8 cellular contexts compared by ENCODE assay signal in the genomic region with DNA sequence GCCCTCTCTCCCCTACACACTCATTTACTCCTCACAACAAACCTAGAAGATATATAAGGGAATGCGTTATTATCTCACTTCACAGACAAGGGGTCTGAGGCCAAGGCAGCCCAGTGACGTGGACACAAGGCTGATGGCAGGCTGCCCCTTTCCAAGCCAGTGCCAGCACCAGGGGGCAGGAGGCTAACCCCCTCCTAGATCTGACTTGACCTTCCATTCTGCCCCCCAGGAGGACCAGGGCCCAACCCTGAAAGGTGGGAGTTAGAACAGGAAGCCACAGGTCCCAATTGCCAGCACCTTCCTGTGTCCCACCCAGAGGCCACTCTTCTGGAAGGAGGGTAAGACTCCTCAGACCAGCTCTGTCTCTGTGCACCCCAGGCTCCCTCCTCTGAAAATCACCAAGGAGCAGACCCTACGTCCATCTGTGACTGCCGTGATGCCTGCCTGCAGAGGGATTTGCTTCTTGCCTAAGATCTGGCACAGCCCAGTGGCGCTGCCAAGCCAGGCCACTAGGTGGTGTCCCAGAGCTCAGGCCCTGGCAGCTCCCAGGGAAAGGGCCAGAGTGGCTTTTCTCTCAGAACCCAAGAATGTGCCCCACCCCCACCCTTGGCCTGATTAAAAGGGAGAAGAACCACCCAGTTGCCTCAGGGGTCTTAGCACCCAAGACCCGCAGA. TPM values are rescaled to one million over a fixed set of nuclear protein-coding genes. Genes with fewer than 3 reads are reported as not detected.
DNase-seq lines count a peak whose midpoint lies in the region; ATAC-seq and TF ChIP-seq lines count a peak whose summit lies in the region.

No MANE protein-coding gene starts in this region.

- H3K4me3 Mint-ChIP-seq in CD14-positive monocyte = peak overlapping the region; percentile 88 to 99
- H3K4me3 Mint-ChIP-seq in activated CD4-positive, alpha-beta memory T cell treated with anti-CD3 and anti-CD28 coated beads, Interleukin-2, amount 10 ng/mL, durations not matched to agents 7 days and 5 days = no peak overlapping the region

- TF ChIP-seq RAD21 in HCT116 (IDR thresholded peaks at IDR 0.05; ENCODE audit: low read depth) = no peak

- H3K27ac ChIP-seq in HCT116 (ENCODE audit: low read depth, low read length) = peak overlapping the region; percentile 82
- H3K27ac ChIP-seq in dorsolateral prefrontal cortex = peak overlapping the region; percentile 72 to 100 (median 95)
- H3K27ac ChIP-seq in lower lobe of right lung = peak overlapping the region; percentile 95

- intact Hi-C loops in CD14-positive monocyte (cut with micrococcal nuclease) = loop anchor here (2.0 to 5.0 kb wide), 4 partner anchors 55 to 95 kb away; partner anchors contain the start of genes CUEDC1 (in 1 of the 2) and VEZF1 (in 1 of the 2)
- intact Hi-C loops in HCT116 (cut with micrococcal nuclease) = loop anchor here (1.0 kb wide), 3 partner anchors 24 to 103 kb away; no protein-coding TSS in a partner anchor
- intact Hi-C loops in dorsolateral prefrontal cortex (cut with DNase I) = loop anchor here (2.0 to 10.0 kb wide), 4 partner anchors 17 to 103 kb away; partner anchors contain the start of gene VEZF1 (in 1 of the 2)
- intact Hi-C loops in lower lobe of right lung (cut with DNase I) = loop anchor here (10.0 kb wide), 1 partner anchor 103 kb away; no protein-coding TSS in a partner anchor

- H3K4me1 ChIP-seq in HCT116 (ENCODE audit: control insufficient read depth in 1 of 2, insufficient read depth in 2 of 2, low read length in 2 of 2) (peaks cover 67 to 83% of the 10 kb centered on the region in 2 experiments), lower lobe of right lung (peaks cover 68% of the 10 kb centered on the region)

- H3K4me3 ChIP-seq in HCT116 (replicated peaks in 1 of 2; ENCODE audit: low read depth in 1 of 2, low read length in 2 of 2) = peak overlapping the region; percentile 27 to 40
- peak overlapping the region in 18 of 59 donors; percentile 25 to 54 (median 42) for H3K4me3 ChIP-seq in dorsolateral prefrontal cortex
- peak overlapping the region; percentile 39 for H3K4me3 ChIP-seq in lower lobe of right lung

- H3K79me2 ChIP-seq in HCT116 (ENCODE audit: insufficient read depth, low read length) = peaks cover 43% of the 10 kb centered on the region

- H3K27ac Mint-ChIP-seq in CD14-positive monocyte = peak overlapping the region; percentile 97 to 99 (median 99)
- no peak overlapping the region for H3K27ac Mint-ChIP-seq in activated CD4-positive, alpha-beta memory T cell treated with anti-CD3 and anti-CD28 coated beads, Interleukin-2, amount 10 ng/mL, durations not matched to agents 7 days and 5 days

- peaks cover 8 to 17% of the 10 kb centered on the region in 2 donors for H3K36me3 Mint-ChIP-seq in CD14-positive monocyte
- no peaks in the 10 kb centered on the region for H3K36me3 Mint-ChIP-seq in activated CD4-positive, alpha-beta memory T cell treated with anti-CD3 and anti-CD28 coated beads, Interleukin-2, amount 10 ng/mL, durations not matched to agents 7 days and 5 days (ENCODE audit: low read depth)

- RAD21 ChIA-PET in HCT116 (lab: Charles Lee; ENCODE audit: low non-redundant PET in 1 of 2, low total read pairs in 2 of 2, uncharacterized antibody in 2 of 2, unreplicated experiment in 2 of 2) = interaction anchor here (0.8 to 1.8 kb wide), 8 partner anchors 11 to 95 kb away, joined by 3 to 10 read pairs (median 4); partner anchors contain the start of genes CUEDC1 (in 1 of the 2) and MRPS23 (in 1 of the 2)

- H3K27me3 ChIP-seq in HCT116 (ENCODE audit: insufficient read depth, low read length) (no peaks in the 10 kb centered on the region), dorsolateral prefrontal cortex (no peaks in the 10 kb centered on the region), lower lobe of right lung (ENCODE audit: low read depth) (no peaks in the 10 kb centered on the region)

- ATAC-seq in HCT116 (peak; percentile 71), lower lobe of right lung (peak; percentile 77 to 90), GM21825 (IDR thresholded peaks at IDR 0.05; ENCODE audit: unreplicated experiment) (no peak)

- H3K4me1 Mint-ChIP-seq in CD14-positive monocyte = peaks cover 69% of the 10 kb centered on the region
- peaks cover 11% of the 10 kb centered on the region for H3K4me1 Mint-ChIP-seq in activated CD4-positive, alpha-beta memory T cell treated with anti-CD3 and anti-CD28 coated beads, Interleukin-2, amount 10 ng/mL, durations not matched to agents 7 days and 5 days

- H3K36me3 ChIP-seq in HCT116 (ENCODE audit: control insufficient read depth in 1 of 2, insufficient read depth in 2 of 2, low read length in 2 of 2) = no peaks in the 10 kb centered on the region; a peak in 1 of 4 replicates
- H3K36me3 ChIP-seq in lower lobe of right lung = no peaks in the 10 kb centered on the region

- POLR2A ChIA-PET in HCT116 (lab: Charles Lee) = interaction anchor here (0.6 to 2.6 kb wide), 10 partner anchors 11 to 115 kb away, joined by 3 to 11 read pairs (median 5); partner anchors contain the start of genes CUEDC1 and SRSF1
- POLR2A ChIA-PET in activated CD4-positive, alpha-beta memory T cell treated with anti-CD3 and anti-CD28 coated beads, Interleukin-2, amount 10 ng/mL, durations not matched to agents 7 days and 5 days (lab: Charles Lee) = interaction anchor here (1.1 kb wide), 1 partner anchor 95 kb away, joined by 5 read pairs; no protein-coding TSS in a partner anchor

- CTCF ChIA-PET in HCT116 (lab: Charles Lee) = interaction anchor here (0.6 to 2.9 kb wide), 23 partner anchors 8 to 107 kb away, joined by 3 to 14 read pairs (median 6); partner anchors contain the start of genes CUEDC1, MRPS23 and VEZF1
- CTCF ChIA-PET in activated CD4-positive, alpha-beta memory T cell treated with anti-CD3 and anti-CD28 coated beads, Interleukin-2, amount 10 ng/mL, durations not matched to agents 7 days and 5 days (lab: Charles Lee) = interaction anchor here (0.6 to 3.9 kb wide), 24 partner anchors 9 to 222 kb away, joined by 3 to 24 read pairs (median 4); no protein-coding TSS in a partner anchor

- H3K9me2 ChIP-seq in HCT116 (ENCODE audit: insufficient read depth) = no peaks in the 10 kb centered on the region

- H3K27me3 Mint-ChIP-seq in CD14-positive monocyte (ENCODE audit: low read depth in 3 of 3) = peaks cover 0 to 2% (median 1%) of the 10 kb centered on the region in 3 donors
- peaks cover 8% of the 10 kb centered on the region for H3K27me3 Mint-ChIP-seq in activated CD4-positive, alpha-beta memory T cell treated with anti-CD3 and anti-CD28 coated beads, Interleukin-2, amount 10 ng/mL, durations not matched to agents 7 days and 5 days

- no peaks in the 10 kb centered on the region; a peak in 1 of 4 replicates for H3K9me3 ChIP-seq in HCT116 (ENCODE audit: control insufficient read depth in 1 of 2, insufficient read depth in 1 of 2, low read depth in 1 of 2, low read length in 2 of 2)
- H3K9me3 ChIP-seq in lower lobe of right lung = no peaks in the 10 kb centered on the region

- DNase-seq in CD14-positive monocyte (ENCODE audit: low spot score) = peak; percentile 77
- DNase-seq in HCT116 (ENCODE audit: low read depth, low spot score) = peak; percentile 81
- DNase-seq in NCI-H526 treated with DMSO at 0.1 percent for 48 hours (lab: John Stamatoyannopoulos, UW) = peak; percentile 47
- DNase-seq in activated CD4-positive, alpha-beta memory T cell treated with anti-CD3 and anti-CD28 coated beads, Interleukin-2, amount 10 ng/mL, durations not matched to agents 7 days and 5 days = peak; percentile 84
- DNase-seq in dorsolateral prefrontal cortex = peak; percentile 72 to 86 (median 79)
- DNase-seq in lower lobe of right lung = peak; percentile 92
- DNase-seq in stimulated activated CD4-positive, alpha-beta T cell treated with anti-CD3 and anti-CD28 coated beads, Interleukin-4, amount 100 ng/mL, for 24 hours = peak; percentile 82

- H4K20me1 ChIP-seq in HCT116 (ENCODE audit: insufficient read depth) = no peaks in the 10 kb centered on the region

- no peak overlapping the region for H2AFZ ChIP-seq in HCT116 (ENCODE audit: low read depth, low read length, poor library complexity, severe bottlenecking)

- TF ChIP-seq CTCF in CD14-positive monocyte (IDR thresholded peaks at IDR 0.05) (peak; percentile 99), HCT116 (IDR thresholded peaks at IDR 0.05 in 2 of 3, conservative IDR thresholded peaks at IDR 0.05 in 1 of 3; ENCODE audit: borderline replicate concordance in 1 of 3, insufficient read depth in 1 of 3, low read depth in 2 of 3, low read length in 2 of 3) (peak in 2 of 3 experiments; percentile 99 to 100; a peak in 4 of 6 replicates), dorsolateral prefrontal cortex (IDR thresholded peaks at IDR 0.05 in 54 of 56, conservative IDR thresholded peaks at IDR 0.05 in 2 of 56; ENCODE audit: low read depth in 1 of 56, partially characterized antibody in 56 of 56) (peak; percentile 77 to 98 (median 93)), lower lobe of right lung (IDR thresholded peaks at IDR 0.05) (peak; percentile 99)

- peak overlapping the region; percentile 62 for H3K9ac ChIP-seq in HCT116 (ENCODE audit: low read length)

- no TSS peak for BruUV-seq in HCT116 (replicated peaks; lab: Mats Ljungman, UMichigan)

- TF ChIP-seq POLR2A in HCT116 (IDR thresholded peaks at IDR 0.05; ENCODE audit: borderline replicate concordance, extremely low read depth, insufficient read depth, insufficient read length) = no peak

- peaks cover 0 to 2% (median 0%) of the 10 kb centered on the region in 7 donors for H3K9me3 Mint-ChIP-seq in CD14-positive monocyte
- no peaks in the 10 kb centered on the region for H3K9me3 Mint-ChIP-seq in activated CD4-positive, alpha-beta memory T cell treated with anti-CD3 and anti-CD28 coated beads, Interleukin-2, amount 10 ng/mL, durations not matched to agents 7 days and 5 days

- peak overlapping the region; percentile 71 for H3K4me2 ChIP-seq in HCT116 (ENCODE audit: low read length)

TF ChIP-seq in HCT116, 20 proteins besides CTCF, POLR2A, EP300 and RAD21 (continues in another document):
- TF ChIP-seq ZFX (IDR thresholded peaks at IDR 0.05) (no peak), SRF (IDR thresholded peaks at IDR 0.05; ENCODE audit: low read depth) (no peak), JUND (IDR thresholded peaks at IDR 0.05) (no peak), YY1 (IDR thresholded peaks at IDR 0.05; ENCODE audit: extremely low read depth, insufficient replicate concordance, low read depth, low read length) (peak; percentile 72), CBX3 (IDR thresholded peaks at IDR 0.05; ENCODE audit: low read depth) (no peak), TCF7L2 (IDR thresholded peaks at IDR 0.05; ENCODE audit: borderline replicate concordance, extremely low read depth, insufficient read depth, insufficient read length) (peak; percentile 8), POLR2AphosphoS5 (IDR thresholded peaks at IDR 0.05; ENCODE audit: low read depth, low read length) (peak; percentile 51)

RNA-seq across cellular contexts. Expression of gene MRPS23, which starts 42.4 kb away (rescaled TPM):
- polyA plus RNA-seq in CD14-positive monocyte = 10 to 100 TPM; 32.7 to 40.6 TPM
- total RNA-seq in HCT116 (2021; ENCODE audit: unreplicated experiment) (109 TPM), dorsolateral prefrontal cortex (10 to 100 TPM; 32.8 to 72.7 (median 51.3) TPM), lower lobe of right lung (35.4 TPM)
- 69.5 and 101 TPM in 2 replicates for polyA plus RNA-seq in HCT116 (2012)
- total RNA-seq in activated CD4-positive, alpha-beta memory T cell treated with anti-CD3 and anti-CD28 coated beads, Interleukin-2, amount 10 ng/mL, durations not matched to agents 7 days and 5 days = 10 to 100 TPM; 30.8 to 35.3 TPM
